ENCODE assay signal across 1 cellular context in the genomic region with DNA sequence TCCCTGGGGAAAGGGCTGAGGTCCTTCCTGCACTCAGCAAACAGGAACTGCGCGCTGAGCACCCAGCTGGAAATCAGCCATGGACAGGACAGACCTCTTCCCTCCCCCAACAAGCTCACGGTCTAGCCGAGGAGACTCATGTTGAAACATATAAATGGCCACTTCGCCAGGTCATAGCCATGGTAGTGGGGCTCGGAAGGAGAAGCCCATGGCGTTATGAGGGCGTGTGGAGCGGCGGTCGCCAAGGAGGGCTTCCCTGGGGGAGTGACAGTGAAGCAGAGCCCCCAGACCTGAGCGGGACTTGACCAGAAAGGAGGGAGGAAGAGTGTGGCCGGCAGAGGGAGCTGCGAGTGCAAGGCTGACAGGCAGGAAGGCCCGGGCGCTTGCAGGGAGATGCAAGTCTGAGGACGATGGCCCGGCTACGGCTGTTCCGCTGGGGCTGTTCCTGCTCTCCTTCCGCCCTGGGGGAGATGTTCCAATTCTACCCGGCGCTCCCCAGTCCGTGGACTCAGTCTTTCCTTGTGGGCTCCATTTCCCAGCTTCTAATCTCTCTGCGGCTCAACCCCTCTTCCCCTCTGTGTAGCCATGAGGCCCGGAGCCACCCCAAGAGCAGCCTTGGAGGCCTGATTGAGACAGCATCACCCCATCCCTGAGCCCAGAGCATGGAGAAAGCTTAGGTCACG.
TF ChIP-seq lines count a peak whose summit lies in the region.

No MANE protein-coding gene starts in this region.

TF ChIP-seq in HepG2, 621 proteins besides CTCF, POLR2A, EP300 and RAD21 (continued from another document and continues in another):
- TF ChIP-seq, protein P1, sequence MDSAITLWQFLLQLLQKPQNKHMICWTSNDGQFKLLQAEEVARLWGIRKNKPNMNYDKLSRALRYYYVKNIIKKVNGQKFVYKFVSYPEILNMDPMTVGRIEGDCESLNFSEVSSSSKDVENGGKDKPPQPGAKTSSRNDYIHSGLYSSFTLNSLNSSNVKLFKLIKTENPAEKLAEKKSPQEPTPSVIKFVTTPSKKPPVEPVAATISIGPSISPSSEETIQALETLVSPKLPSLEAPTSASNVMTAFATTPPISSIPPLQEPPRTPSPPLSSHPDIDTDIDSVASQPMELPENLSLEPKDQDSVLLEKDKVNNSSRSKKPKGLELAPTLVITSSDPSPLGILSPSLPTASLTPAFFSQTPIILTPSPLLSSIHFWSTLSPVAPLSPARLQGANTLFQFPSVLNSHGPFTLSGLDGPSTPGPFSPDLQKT (CRISPR knock-in tag; IDR thresholded peaks at IDR 0.05; ENCODE audit: borderline replicate concordance): no peak
- no peak for TF ChIP-seq RXRB (CRISPR knock-in tag; IDR thresholded peaks at IDR 0.05; ENCODE audit: borderline replicate concordance)
- no peak for TF ChIP-seq ZFP82 (CRISPR knock-in tag; IDR thresholded peaks at IDR 0.05; ENCODE audit: borderline replicate concordance)
- TF ChIP-seq ZNF772 (CRISPR knock-in tag; IDR thresholded peaks at IDR 0.05): peak; percentile 66; the same call in 1 of the 2 replicates
- TF ChIP-seq, protein P2, sequence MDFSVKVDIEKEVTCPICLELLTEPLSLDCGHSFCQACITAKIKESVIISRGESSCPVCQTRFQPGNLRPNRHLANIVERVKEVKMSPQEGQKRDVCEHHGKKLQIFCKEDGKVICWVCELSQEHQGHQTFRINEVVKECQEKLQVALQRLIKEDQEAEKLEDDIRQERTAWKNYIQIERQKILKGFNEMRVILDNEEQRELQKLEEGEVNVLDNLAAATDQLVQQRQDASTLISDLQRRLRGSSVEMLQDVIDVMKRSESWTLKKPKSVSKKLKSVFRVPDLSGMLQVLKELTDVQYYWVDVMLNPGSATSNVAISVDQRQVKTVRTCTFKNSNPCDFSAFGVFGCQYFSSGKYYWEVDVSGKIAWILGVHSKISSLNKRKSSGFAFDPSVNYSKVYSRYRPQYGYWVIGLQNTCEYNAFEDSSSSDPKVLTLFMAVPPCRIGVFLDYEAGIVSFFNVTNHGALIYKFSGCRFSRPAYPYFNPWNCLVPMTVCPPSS (IDR thresholded peaks at IDR 0.05): no peak
- TF ChIP-seq RARG (CRISPR knock-in tag; IDR thresholded peaks at IDR 0.05; ENCODE audit: low read depth): no peak
- TF ChIP-seq, protein P3, sequence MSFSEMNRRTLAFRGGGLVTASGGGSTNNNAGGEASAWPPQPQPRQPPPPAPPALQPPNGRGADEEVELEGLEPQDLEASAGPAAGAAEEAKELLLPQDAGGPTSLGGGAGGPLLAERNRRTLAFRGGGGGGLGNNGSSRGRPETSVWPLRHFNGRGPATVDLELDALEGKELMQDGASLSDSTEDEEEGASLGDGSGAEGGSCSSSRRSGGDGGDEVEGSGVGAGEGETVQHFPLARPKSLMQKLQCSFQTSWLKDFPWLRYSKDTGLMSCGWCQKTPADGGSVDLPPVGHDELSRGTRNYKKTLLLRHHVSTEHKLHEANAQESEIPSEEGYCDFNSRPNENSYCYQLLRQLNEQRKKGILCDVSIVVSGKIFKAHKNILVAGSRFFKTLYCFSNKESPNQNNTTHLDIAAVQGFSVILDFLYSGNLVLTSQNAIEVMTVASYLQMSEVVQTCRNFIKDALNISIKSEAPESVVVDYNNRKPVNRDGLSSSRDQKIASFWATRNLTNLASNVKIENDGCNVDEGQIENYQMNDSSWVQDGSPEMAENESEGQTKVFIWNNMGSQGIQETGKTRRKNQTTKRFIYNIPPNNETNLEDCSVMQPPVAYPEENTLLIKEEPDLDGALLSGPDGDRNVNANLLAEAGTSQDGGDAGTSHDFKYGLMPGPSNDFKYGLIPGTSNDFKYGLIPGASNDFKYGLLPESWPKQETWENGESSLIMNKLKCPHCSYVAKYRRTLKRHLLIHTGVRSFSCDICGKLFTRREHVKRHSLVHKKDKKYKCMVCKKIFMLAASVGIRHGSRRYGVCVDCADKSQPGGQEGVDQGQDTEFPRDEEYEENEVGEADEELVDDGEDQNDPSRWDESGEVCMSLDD (CRISPR knock-in tag; IDR thresholded peaks at IDR 0.05; ENCODE audit: borderline replicate concordance): no peak
- no peak; the same call in 1 of the 2 replicates for TF ChIP-seq ZFP37 (CRISPR knock-in tag; IDR thresholded peaks at IDR 0.05; ENCODE audit: borderline replicate concordance)
- TF ChIP-seq ZNF260 (CRISPR knock-in tag; IDR thresholded peaks at IDR 0.05; ENCODE audit: borderline replicate concordance, low read depth): no peak
- TF ChIP-seq ATF7 (IDR thresholded peaks at IDR 0.05): no peak
- no peak for TF ChIP-seq ATF7 (CRISPR knock-in tag; IDR thresholded peaks at IDR 0.05)
- TF ChIP-seq FOXM1 (CRISPR knock-in tag; IDR thresholded peaks at IDR 0.05): no peak
- TF ChIP-seq HMGA1 (CRISPR knock-in tag; conservative IDR thresholded peaks at IDR 0.05): no peak
- TF ChIP-seq, protein P4, sequence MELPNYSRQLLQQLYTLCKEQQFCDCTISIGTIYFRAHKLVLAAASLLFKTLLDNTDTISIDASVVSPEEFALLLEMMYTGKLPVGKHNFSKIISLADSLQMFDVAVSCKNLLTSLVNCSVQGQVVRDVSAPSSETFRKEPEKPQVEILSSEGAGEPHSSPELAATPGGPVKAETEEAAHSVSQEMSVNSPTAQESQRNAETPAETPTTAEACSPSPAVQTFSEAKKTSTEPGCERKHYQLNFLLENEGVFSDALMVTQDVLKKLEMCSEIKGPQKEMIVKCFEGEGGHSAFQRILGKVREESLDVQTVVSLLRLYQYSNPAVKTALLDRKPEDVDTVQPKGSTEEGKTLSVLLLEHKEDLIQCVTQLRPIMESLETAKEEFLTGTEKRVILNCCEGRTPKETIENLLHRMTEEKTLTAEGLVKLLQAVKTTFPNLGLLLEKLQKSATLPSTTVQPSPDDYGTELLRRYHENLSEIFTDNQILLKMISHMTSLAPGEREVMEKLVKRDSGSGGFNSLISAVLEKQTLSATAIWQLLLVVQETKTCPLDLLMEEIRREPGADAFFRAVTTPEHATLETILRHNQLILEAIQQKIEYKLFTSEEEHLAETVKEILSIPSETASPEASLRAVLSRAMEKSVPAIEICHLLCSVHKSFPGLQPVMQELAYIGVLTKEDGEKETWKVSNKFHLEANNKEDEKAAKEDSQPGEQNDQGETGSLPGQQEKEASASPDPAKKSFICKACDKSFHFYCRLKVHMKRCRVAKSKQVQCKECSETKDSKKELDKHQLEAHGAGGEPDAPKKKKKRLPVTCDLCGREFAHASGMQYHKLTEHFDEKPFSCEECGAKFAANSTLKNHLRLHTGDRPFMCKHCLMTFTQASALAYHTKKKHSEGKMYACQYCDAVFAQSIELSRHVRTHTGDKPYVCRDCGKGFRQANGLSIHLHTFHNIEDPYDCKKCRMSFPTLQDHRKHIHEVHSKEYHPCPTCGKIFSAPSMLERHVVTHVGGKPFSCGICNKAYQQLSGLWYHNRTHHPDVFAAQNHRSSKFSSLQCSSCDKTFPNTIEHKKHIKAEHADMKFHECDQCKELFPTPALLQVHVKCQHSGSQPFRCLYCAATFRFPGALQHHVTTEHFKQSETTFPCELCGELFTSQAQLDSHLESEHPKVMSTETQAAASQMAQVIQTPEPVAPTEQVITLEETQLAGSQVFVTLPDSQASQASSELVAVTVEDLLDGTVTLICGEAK (IDR thresholded peaks at IDR 0.05): no peak
- TF ChIP-seq, protein P4 (CRISPR knock-in tag; IDR thresholded peaks at IDR 0.05): peak; percentile 80
- no peak; the same call in 1 of the 2 replicates for TF ChIP-seq SOX5 (CRISPR knock-in tag; IDR thresholded peaks at IDR 0.05; ENCODE audit: borderline replicate concordance)
- no peak for TF ChIP-seq ZFP36 (IDR thresholded peaks at IDR 0.05; ENCODE audit: borderline replicate concordance, low read depth, low read length, partially characterized antibody)
- no peak for TF ChIP-seq HES4 (CRISPR knock-in tag; IDR thresholded peaks at IDR 0.05; ENCODE audit: borderline replicate concordance)
- no peak for TF ChIP-seq REXO4 (CRISPR knock-in tag; IDR thresholded peaks at IDR 0.05; ENCODE audit: borderline replicate concordance)
- TF ChIP-seq ZNF790 (CRISPR knock-in tag; IDR thresholded peaks at IDR 0.05; ENCODE audit: borderline replicate concordance): no peak
- TF ChIP-seq, protein P5, sequence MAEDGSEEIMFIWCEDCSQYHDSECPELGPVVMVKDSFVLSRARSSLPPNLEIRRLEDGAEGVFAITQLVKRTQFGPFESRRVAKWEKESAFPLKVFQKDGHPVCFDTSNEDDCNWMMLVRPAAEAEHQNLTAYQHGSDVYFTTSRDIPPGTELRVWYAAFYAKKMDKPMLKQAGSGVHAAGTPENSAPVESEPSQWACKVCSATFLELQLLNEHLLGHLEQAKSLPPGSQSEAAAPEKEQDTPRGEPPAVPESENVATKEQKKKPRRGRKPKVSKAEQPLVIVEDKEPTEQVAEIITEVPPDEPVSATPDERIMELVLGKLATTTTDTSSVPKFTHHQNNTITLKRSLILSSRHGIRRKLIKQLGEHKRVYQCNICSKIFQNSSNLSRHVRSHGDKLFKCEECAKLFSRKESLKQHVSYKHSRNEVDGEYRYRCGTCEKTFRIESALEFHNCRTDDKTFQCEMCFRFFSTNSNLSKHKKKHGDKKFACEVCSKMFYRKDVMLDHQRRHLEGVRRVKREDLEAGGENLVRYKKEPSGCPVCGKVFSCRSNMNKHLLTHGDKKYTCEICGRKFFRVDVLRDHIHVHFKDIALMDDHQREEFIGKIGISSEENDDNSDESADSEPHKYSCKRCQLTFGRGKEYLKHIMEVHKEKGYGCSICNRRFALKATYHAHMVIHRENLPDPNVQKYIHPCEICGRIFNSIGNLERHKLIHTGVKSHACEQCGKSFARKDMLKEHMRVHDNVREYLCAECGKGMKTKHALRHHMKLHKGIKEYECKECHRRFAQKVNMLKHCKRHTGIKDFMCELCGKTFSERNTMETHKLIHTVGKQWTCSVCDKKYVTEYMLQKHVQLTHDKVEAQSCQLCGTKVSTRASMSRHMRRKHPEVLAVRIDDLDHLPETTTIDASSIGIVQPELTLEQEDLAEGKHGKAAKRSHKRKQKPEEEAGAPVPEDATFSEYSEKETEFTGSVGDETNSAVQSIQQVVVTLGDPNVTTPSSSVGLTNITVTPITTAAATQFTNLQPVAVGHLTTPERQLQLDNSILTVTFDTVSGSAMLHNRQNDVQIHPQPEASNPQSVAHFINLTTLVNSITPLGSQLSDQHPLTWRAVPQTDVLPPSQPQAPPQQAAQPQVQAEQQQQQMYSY (CRISPR knock-in tag; IDR thresholded peaks at IDR 0.05): no peak
- TF ChIP-seq MEIS2 (CRISPR knock-in tag; IDR thresholded peaks at IDR 0.05): peak; percentile 71; the same call in 1 of the 2 replicates
- no peak for TF ChIP-seq MED1 (CRISPR knock-in tag; IDR thresholded peaks at IDR 0.05)
- TF ChIP-seq GATAD1 (CRISPR knock-in tag; IDR thresholded peaks at IDR 0.05): 0 out of 2 replicates have a peak, but pooled peaks have one; percentile 19
- TF ChIP-seq, protein P6, sequence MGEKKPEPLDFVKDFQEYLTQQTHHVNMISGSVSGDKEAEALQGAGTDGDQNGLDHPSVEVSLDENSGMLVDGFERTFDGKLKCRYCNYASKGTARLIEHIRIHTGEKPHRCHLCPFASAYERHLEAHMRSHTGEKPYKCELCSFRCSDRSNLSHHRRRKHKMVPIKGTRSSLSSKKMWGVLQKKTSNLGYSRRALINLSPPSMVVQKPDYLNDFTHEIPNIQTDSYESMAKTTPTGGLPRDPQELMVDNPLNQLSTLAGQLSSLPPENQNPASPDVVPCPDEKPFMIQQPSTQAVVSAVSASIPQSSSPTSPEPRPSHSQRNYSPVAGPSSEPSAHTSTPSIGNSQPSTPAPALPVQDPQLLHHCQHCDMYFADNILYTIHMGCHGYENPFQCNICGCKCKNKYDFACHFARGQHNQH (CRISPR knock-in tag; IDR thresholded peaks at IDR 0.05): 0 out of 2 replicates have a peak, but pooled peaks have one; percentile 41
- TF ChIP-seq, protein P7, sequence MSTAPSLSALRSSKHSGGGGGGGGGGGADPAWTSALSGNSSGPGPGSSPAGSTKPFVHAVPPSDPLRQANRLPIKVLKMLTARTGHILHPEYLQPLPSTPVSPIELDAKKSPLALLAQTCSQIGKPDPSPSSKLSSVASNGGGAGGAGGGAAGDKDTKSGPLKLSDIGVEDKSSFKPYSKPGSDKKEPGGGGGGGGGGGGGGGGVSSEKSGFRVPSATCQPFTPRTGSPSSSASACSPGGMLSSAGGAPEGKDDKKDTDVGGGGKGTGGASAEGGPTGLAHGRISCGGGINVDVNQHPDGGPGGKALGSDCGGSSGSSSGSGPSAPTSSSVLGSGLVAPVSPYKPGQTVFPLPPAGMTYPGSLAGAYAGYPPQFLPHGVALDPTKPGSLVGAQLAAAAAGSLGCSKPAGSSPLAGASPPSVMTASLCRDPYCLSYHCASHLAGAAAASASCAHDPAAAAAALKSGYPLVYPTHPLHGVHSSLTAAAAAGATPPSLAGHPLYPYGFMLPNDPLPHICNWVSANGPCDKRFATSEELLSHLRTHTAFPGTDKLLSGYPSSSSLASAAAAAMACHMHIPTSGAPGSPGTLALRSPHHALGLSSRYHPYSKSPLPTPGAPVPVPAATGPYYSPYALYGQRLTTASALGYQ (CRISPR knock-in tag; IDR thresholded peaks at IDR 0.05): no peak
- TF ChIP-seq ZNF605 (CRISPR knock-in tag; IDR thresholded peaks at IDR 0.05): no peak; the same call in 1 of the 2 replicates
- TF ChIP-seq PITX1 (CRISPR knock-in tag; IDR thresholded peaks at IDR 0.05): peak; percentile 59; the same call in 1 of the 2 replicates
- no peak for TF ChIP-seq ZNF207 (IDR thresholded peaks at IDR 0.05; ENCODE audit: borderline replicate concordance)
- TF ChIP-seq, protein P8, sequence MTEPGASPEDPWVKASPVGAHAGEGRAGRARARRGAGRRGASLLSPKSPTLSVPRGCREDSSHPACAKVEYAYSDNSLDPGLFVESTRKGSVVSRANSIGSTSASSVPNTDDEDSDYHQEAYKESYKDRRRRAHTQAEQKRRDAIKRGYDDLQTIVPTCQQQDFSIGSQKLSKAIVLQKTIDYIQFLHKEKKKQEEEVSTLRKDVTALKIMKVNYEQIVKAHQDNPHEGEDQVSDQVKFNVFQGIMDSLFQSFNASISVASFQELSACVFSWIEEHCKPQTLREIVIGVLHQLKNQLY (CRISPR knock-in tag; IDR thresholded peaks at IDR 0.05): no peak
- TF ChIP-seq ZNF124 (CRISPR knock-in tag; IDR thresholded peaks at IDR 0.05): 0 out of 2 replicates have a peak, but pooled peaks have one; percentile 21
- TF ChIP-seq XBP1 (CRISPR knock-in tag; IDR thresholded peaks at IDR 0.05): no peak
